ENCODE assay signal across 26 cellular contexts in genomic region chr11:95913830-95914229, GRCh38. TPM values are rescaled to one million over a fixed set of nuclear protein-coding genes. Genes with fewer than 3 reads are reported as not detected.
DNase-seq lines count a peak whose midpoint lies in the region; ATAC-seq and TF ChIP-seq lines count a peak whose summit lies in the region.
"Had no signal": no experiment of that assay in that cellular context is flagged by ENCODE, and none has a peak within 500 bp of the region (broad histone marks: within the 10 kb centered on the region; RNA-seq: fewer than 3 reads in every experiment).

No MANE protein-coding gene starts in this region.

- no peak overlapping the region for H3K4me3 Mint-ChIP-seq in osteocyte (ENCODE audit: unreplicated experiment)
- H3K4me3 Mint-ChIP-seq: activated CD4-positive, alpha-beta memory T cell treated with anti-CD3 and anti-CD28 coated beads for 36 hours; activated naive CD8-positive, alpha-beta T cell; activated T-helper 17 cell treated with anti-CD3 and anti-CD28 coated beads, Interleukin-2, amount 50 U/mL, for 72 hours; H9; mesothelial cell of epicardium; naive B cell had no signal

- peaks cover 60% of the 10 kb centered on the region for H3K4me1 ChIP-seq in ACC112 (ENCODE audit: control insufficient read depth, insufficient read depth, low read length, unreplicated experiment)

- peaks cover 72% of the 10 kb centered on the region for H3K79me2 ChIP-seq in ACC112 (ENCODE audit: control insufficient read depth, insufficient read depth, low read length, unreplicated experiment)

- H3K27me3 ChIP-seq in ACC112 (ENCODE audit: insufficient read depth, low read length) (no peaks in the 10 kb centered on the region), dorsolateral prefrontal cortex (no peaks in the 10 kb centered on the region)
- H3K27me3 ChIP-seq: gastroesophageal sphincter, hepatocyte, tibial nerve had no signal

- H3K36me3 ChIP-seq in ACC112 (ENCODE audit: insufficient read depth, low read length): no peaks in the 10 kb centered on the region
- H3K36me3 ChIP-seq: gastroesophageal sphincter, tibial nerve had no signal

- H2AFZ ChIP-seq in ACC112 (ENCODE audit: low read length, unreplicated experiment): no peak overlapping the region
- H2AFZ ChIP-seq: hepatocyte had no signal

- peaks cover 39% of the 10 kb centered on the region for H3K4me1 Mint-ChIP-seq in osteocyte (ENCODE audit: unreplicated experiment)

- H3K36me3 Mint-ChIP-seq in osteocyte (ENCODE audit: unreplicated experiment): peaks cover 9% of the 10 kb centered on the region

- H3K9me3 Mint-ChIP-seq in osteocyte (ENCODE audit: unreplicated experiment): no peaks in the 10 kb centered on the region
- H3K9me3 Mint-ChIP-seq: activated CD4-positive, alpha-beta memory T cell treated with anti-CD3 and anti-CD28 coated beads for 36 hours; activated T-helper 17 cell treated with anti-CD3 and anti-CD28 coated beads, Interleukin-2, amount 50 U/mL, for 72 hours; H9; mesothelial cell of epicardium; naive B cell had no signal

- TF ChIP-seq CTCF in WI38 (IDR thresholded peaks at IDR 0.05; ENCODE audit: low read depth, low read length) (no peak), dorsolateral prefrontal cortex (IDR thresholded peaks at IDR 0.05 in 54 of 56, conservative IDR thresholded peaks at IDR 0.05 in 2 of 56; ENCODE audit: low read depth in 1 of 56, partially characterized antibody in 56 of 56) (no peak), osteocyte (IDR thresholded peaks at IDR 0.05) (no peak)

- H3K27ac ChIP-seq in ACC112 (ENCODE audit: low read depth, low read length) (peak overlapping the region; percentile 81), dorsolateral prefrontal cortex (peak overlapping the region in 58 of 59 donors; percentile 3 to 99 (median 88))
- H3K27ac ChIP-seq: gastroesophageal sphincter, hepatocyte had no signal

- no peaks in the 10 kb centered on the region for H3K27me3 Mint-ChIP-seq in osteocyte (ENCODE audit: unreplicated experiment)
- H3K27me3 Mint-ChIP-seq: activated CD4-positive, alpha-beta memory T cell treated with anti-CD3 and anti-CD28 coated beads for 36 hours; activated naive CD8-positive, alpha-beta T cell; activated T-helper 17 cell treated with anti-CD3 and anti-CD28 coated beads, Interleukin-2, amount 50 U/mL, for 72 hours; naive B cell had no signal

- DNase-seq in dorsolateral prefrontal cortex (no peak), osteocyte (ENCODE audit: extremely low spot score, unreplicated experiment) (no peak), HuH-7 (ENCODE audit: low spot score) (no peak)
- DNase-seq in activated CD8-positive, alpha-beta memory T cell treated with anti-CD3 and anti-CD28 coated beads for 24 hours: no peak
- no peak for DNase-seq in activated CD8-positive, alpha-beta memory T cell treated with anti-CD3 and anti-CD28 coated beads, Interleukin-2, amount 50 U/mL, for 4 hours
- DNase-seq: activated CD4-positive, alpha-beta memory T cell treated with anti-CD3 and anti-CD28 coated beads for 36 hours; DMS53; H9; KBM-7; naive B cell; NCI-H1436 treated with DMSO at 0.1 percent for 48 hours; NCI-H2107; NCI-H748 treated with DMSO at 0.1 percent for 48 hours; stimulated activated naive CD8-positive, alpha-beta T cell treated with anti-CD3 and anti-CD28 coated beads, Interleukin-15, Interleukin-2, amounts not matched to agents 100 U/mL and 50 U/mL, for 24 hours; T-helper 1 cell had no signal

- ATAC-seq in GM21423 (IDR thresholded peaks at IDR 0.05; ENCODE audit: unreplicated experiment): no peak
- ATAC-seq: activated T-helper 17 cell treated with anti-CD3 and anti-CD28 coated beads, Interleukin-2, amount 50 U/mL, for 72 hours; gastroesophageal sphincter; left lobe of liver; stimulated activated naive CD8-positive, alpha-beta T cell treated with anti-CD3 and anti-CD28 coated beads, Interleukin-15, Interleukin-2, amounts not matched to agents 100 U/mL and 50 U/mL, for 24 hours had no signal

- peak overlapping the region; percentile 1 for H3K27ac Mint-ChIP-seq in osteocyte (ENCODE audit: unreplicated experiment)
- H3K27ac Mint-ChIP-seq: activated CD4-positive, alpha-beta memory T cell treated with anti-CD3 and anti-CD28 coated beads for 36 hours; activated naive CD8-positive, alpha-beta T cell; activated T-helper 17 cell treated with anti-CD3 and anti-CD28 coated beads, Interleukin-2, amount 50 U/mL, for 72 hours; H9 had no signal

- intact Hi-C loops in dorsolateral prefrontal cortex (cut with DNase I): no loop called here

- H3K4me3 ChIP-seq in ACC112 (ENCODE audit: low read depth, low read length) (no peak overlapping the region), WI38 (ENCODE audit: low read depth, low read length) (0 out of 2 replicates have a peak overlapping the region, but pooled peaks have one; percentile 2), dorsolateral prefrontal cortex (peak overlapping the region in 1 of 59 donors; percentile 9)
- H3K4me3 ChIP-seq: gastroesophageal sphincter, hepatocyte, skin epidermis, tibial nerve had no signal

RNA-seq across cellular contexts. Expression of gene MTMR2, which starts 10.1 kb away (rescaled TPM):
- 10 to 100 TPM; 30.2 to 76.1 (median 44.7) TPM for total RNA-seq in dorsolateral prefrontal cortex
- 41.1 and 43.1 TPM in 2 replicates for total RNA-seq in osteocyte
